In genomic region chr1:84259989-84260388, GRCh38 we compare ENCODE assay signal across 1 cellular context.
TF ChIP-seq lines count a peak whose summit lies in the region.

No MANE protein-coding gene starts in this region.

TF ChIP-seq in HCT116, 20 proteins besides CTCF, POLR2A, EP300 and RAD21 (continued from another document):
- TF ChIP-seq ZBTB33 (IDR thresholded peaks at IDR 0.05; ENCODE audit: extremely low read depth, insufficient replicate concordance, low read length) (no peak), EZH2 (IDR thresholded peaks at IDR 0.05) (no peak), SIN3A (IDR thresholded peaks at IDR 0.05; ENCODE audit: low read depth) (no peak), ZFX (IDR thresholded peaks at IDR 0.05) (no peak), SP1 (IDR thresholded peaks at IDR 0.05; ENCODE audit: low read depth) (no peak), SRF (IDR thresholded peaks at IDR 0.05; ENCODE audit: low read depth) (no peak), JUND (IDR thresholded peaks at IDR 0.05) (no peak), CEBPB (IDR thresholded peaks at IDR 0.05; ENCODE audit: low read depth) (no peak)
TF ChIP-seq in HCT116: peak in this region for 0.
